In the genomic region with DNA sequence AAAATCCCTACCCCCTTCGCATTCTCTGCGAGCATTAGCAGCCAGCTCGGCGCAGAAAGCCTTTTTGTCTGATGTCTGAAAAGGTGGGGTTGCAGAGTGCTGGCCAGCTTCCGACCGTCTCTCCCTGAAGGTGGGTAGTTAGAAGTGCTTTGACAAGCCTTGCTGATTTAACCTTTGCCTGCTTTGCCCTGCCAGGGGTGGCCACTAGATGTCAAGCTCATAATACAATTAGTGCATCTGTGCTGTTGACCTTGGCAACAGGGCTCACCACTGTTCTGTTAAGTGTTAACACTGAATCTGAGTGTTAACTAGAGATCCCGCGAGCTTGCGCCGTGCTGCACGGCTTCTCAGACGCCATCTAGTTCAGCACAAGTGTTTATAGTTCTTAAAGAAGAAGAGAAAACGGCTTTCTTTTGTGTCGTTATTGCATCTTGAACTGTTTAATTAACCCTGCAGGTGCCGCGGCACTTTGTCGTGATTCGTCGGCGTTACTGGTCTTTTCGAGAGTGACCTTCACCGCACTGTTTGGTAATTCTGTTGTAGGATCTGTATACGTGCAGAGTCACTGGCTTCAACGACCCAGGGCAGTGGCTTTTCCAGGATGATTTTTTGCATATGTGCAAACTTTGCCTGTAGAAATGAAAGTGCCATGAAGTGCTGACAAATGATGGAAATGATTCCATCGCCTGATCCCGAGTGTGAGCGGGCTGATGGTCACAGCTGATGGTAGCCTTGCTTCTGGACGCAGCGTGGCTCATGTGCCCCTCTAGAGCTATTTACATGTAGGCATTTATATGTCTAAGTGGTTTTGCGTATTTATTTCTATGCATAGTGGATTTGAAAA, we compare ENCODE assay signal across 8 cellular contexts.
DNase-seq lines count a peak whose midpoint lies in the region; ATAC-seq and TF ChIP-seq lines count a peak whose summit lies in the region.

No MANE protein-coding gene starts in this region.

- H3K4me3 ChIP-seq in brain microvascular endothelial cell (ENCODE audit: low read depth, low read length) (no peak overlapping the region), tibial artery (no peak overlapping the region)

- H3K27me3 Mint-ChIP-seq in memory B cell, result peaks cover 21% of the 10 kb centered on the region

- H3K36me3 ChIP-seq in brain microvascular endothelial cell (replicated peaks), result no peaks in the 10 kb centered on the region
- no peaks in the 10 kb centered on the region for H3K36me3 ChIP-seq in tibial artery

- peak; percentile 58 for ATAC-seq in GM21390 (IDR thresholded peaks at IDR 0.05; ENCODE audit: unreplicated experiment)
- ATAC-seq in memory B cell (ENCODE audit: low read depth), result peak; percentile 51
- no peak for ATAC-seq in HG03460 (IDR thresholded peaks at IDR 0.05; ENCODE audit: unreplicated experiment)

- peak; percentile 11 for TF ChIP-seq CTCF in brain microvascular endothelial cell (IDR thresholded peaks at IDR 0.05; ENCODE audit: low read depth, low read length, missing control alignments)
- TF ChIP-seq CTCF in tibial artery (IDR thresholded peaks at IDR 0.05), result no peak

- no peaks in the 10 kb centered on the region for H3K9me3 ChIP-seq in tibial artery

- DNase-seq in DMS79 (lab: John Stamatoyannopoulos, UW) (peak; percentile 61), NCI-H1417 (lab: John Stamatoyannopoulos, UW) (peak; percentile 11 to 97 (median 89)), brain microvascular endothelial cell (no peak), memory B cell (ENCODE audit: low spot score in 2 of 2) (no peak), OCI-M2 (lab: John Stamatoyannopoulos, UW; ENCODE audit: unreplicated experiment) (no peak), tibial artery (no peak)

- peaks cover 0 to 14% (median 12%) of the 10 kb centered on the region in 4 donors for H3K4me1 ChIP-seq in tibial artery

- intact Hi-C loops in tibial artery (cut with DNase I; ENCODE audit: low total_unique reads), result no loop called here

- no peak overlapping the region for H3K27ac Mint-ChIP-seq in memory B cell

- H3K27ac ChIP-seq in brain microvascular endothelial cell (no peak overlapping the region), tibial artery (no peak overlapping the region)

- H3K9me3 Mint-ChIP-seq in memory B cell, result no peaks in the 10 kb centered on the region

- in situ Hi-C loops in brain microvascular endothelial cell (cut with HindIII; ENCODE audit: low pct_ligation_motif_present, low sequenced_read_pairs), result no loop called here

- no peaks in the 10 kb centered on the region for H3K36me3 Mint-ChIP-seq in memory B cell

- no peak overlapping the region for H3K4me3 Mint-ChIP-seq in memory B cell

- H3K4me1 Mint-ChIP-seq in memory B cell, result peaks cover 3% of the 10 kb centered on the region

- peaks cover 56% of the 10 kb centered on the region for H3K27me3 ChIP-seq in brain microvascular endothelial cell (replicated peaks)
- H3K27me3 ChIP-seq in tibial artery, result peaks cover 0 to 79% of the 10 kb centered on the region in 2 donors

Comparison
In these comparisons a context has a peak if more than half of its experiments do, and no peak if none do; other contexts are left out.
1. DNase-seq: peak in DMS79 (single experiment) and NCI-H1417 (3 of 3); none in brain microvascular endothelial cell (single experiment), memory B cell (0 of 2), OCI-M2 (single experiment) and tibial artery (0 of 2).